In genomic region chr3:137347132-137347531, GRCh38 we compare ENCODE assay signal across 1 cellular context.
TF ChIP-seq lines count a peak whose summit lies in the region.

No MANE protein-coding gene starts in this region.

TF ChIP-seq in H1, 55 proteins besides CTCF, POLR2A, EP300 and RAD21:
- 0 out of 2 replicates have a peak, but pooled peaks have one; percentile 50 for TF ChIP-seq JUND (IDR thresholded peaks at IDR 0.05; ENCODE audit: low read length)
- TF ChIP-seq MAFK (IDR thresholded peaks at IDR 0.05; ENCODE audit: low read depth, low read length): no peak
- TF ChIP-seq YY1 (IDR thresholded peaks at IDR 0.05; ENCODE audit: low read depth, low read length): no peak
